Comparison of ENCODE assay signal across 25 cellular contexts in genomic region chr11:80436547-80436946, GRCh38.
"Had no signal": no experiment of that assay in that cellular context is flagged by ENCODE, and none has a peak within 500 bp of the region (broad histone marks: within the 10 kb centered on the region; RNA-seq: fewer than 3 reads in every experiment).

No MANE protein-coding gene starts in this region.

- DNase-seq: activated CD4-positive, alpha-beta memory T cell treated with anti-CD3 and anti-CD28 coated beads, Interleukin-2, amount 10 ng/mL, durations not matched to agents 7 days and 5 days; activated CD4-positive, alpha-beta T cell treated with anti-CD3 and anti-CD28 coated beads for 1 hour; activated CD4-positive, alpha-beta T cell treated with anti-CD3 and anti-CD28 coated beads for 4 hours; activated CD4-positive, alpha-beta T cell treated with anti-CD3 and anti-CD28 coated beads, Interleukin-2, amount 10 ng/mL, durations not matched to agents 7 days and 5 days; activated CD4-positive, alpha-beta T cell treated with anti-CD3 and anti-CD28 coated beads, Interleukin-2, amount 50 U/mL, for 4 hours; activated CD8-positive, alpha-beta memory T cell treated with anti-CD3 and anti-CD28 coated beads, Interleukin-2, amount 50 U/mL, for 48 hours; activated gamma-delta T cell; activated naive CD4-positive, alpha-beta T cell; activated naive CD4-positive, alpha-beta T cell treated with anti-CD3 and anti-CD28 coated beads, Interleukin-2, amount 10 ng/mL, durations not matched to agents 7 days and 5 days; activated naive CD8-positive, alpha-beta T cell treated with anti-CD3 and anti-CD28 coated beads, Interleukin-2, amount 10 ng/mL, durations not matched to agents 7 days and 5 days; activated T-cell treated with anti-CD3 and anti-CD28 coated beads for 4 hours; activated T-cell treated with anti-CD3 and anti-CD28 coated beads, Interleukin-2, amount 50 U/mL, for 24 hours; activated T-cell treated with anti-CD3 and anti-CD28 coated beads, Interleukin-2, amount 50 U/mL, for 72 hours; central memory CD4-positive, alpha-beta T cell; cerebellar nuclear complex; dermis blood vessel endothelial cell; effector CD4-positive, alpha-beta T cell; effector memory CD8-positive, alpha-beta T cell; esophagus squamous epithelium; foreskin melanocyte; heart right ventricle; T-helper 2 cell had no signal

- ATAC-seq: activated naive CD4-positive, alpha-beta T cell treated with anti-CD3 and anti-CD28 coated beads, Interleukin-2, amount 50 U/mL, for 72 hours; activated T-cell treated with anti-CD3 and anti-CD28 coated beads, Interleukin-2, amount 50 U/mL, for 72 hours; effector memory CD8-positive, alpha-beta T cell; gastroesophageal sphincter; heart right ventricle; WTC11 had no signal
